ENCODE assay signal across 25 cellular contexts in the genomic region with DNA sequence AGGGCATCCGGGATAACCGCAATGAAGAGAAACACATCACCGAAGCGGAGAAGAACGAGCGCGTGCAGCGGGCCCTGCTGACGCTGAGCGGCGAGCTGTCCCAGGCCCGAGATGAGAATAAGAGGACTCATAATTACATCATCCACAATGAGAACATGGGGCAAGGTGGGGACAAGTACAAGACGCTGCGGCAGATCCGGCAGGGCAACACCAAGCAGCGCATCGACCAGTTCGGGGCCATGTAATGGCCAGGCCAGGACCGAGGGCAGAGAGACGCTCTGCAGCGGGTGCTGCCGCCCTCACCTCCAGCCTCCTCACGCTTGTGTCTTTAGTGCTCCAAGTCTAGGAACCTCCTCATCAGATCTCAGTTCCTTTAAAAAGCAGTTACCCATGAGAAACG.
DNase-seq lines count a peak whose midpoint lies in the region; ATAC-seq and TF ChIP-seq lines count a peak whose summit lies in the region.
"Had no signal": no experiment of that assay in that cellular context is flagged by ENCODE, and none has a peak within 500 bp of the region (broad histone marks: within the 10 kb centered on the region; RNA-seq: fewer than 3 reads in every experiment).

No MANE protein-coding gene starts in this region.

- no peaks in the 10 kb centered on the region for H3K9me3 Mint-ChIP-seq in effector memory CD8-positive, alpha-beta T cell

- TF ChIP-seq CTCF in PC-9 (conservative IDR thresholded peaks at IDR 0.05) = no peak
- TF ChIP-seq CTCF in testis (IDR thresholded peaks at IDR 0.05) = no peak
- TF ChIP-seq CTCF in smooth muscle cell (IDR thresholded peaks at IDR 0.05; ENCODE audit: borderline replicate concordance, insufficient read depth, poor library complexity, severe bottlenecking) = no peak

- H3K4me3 ChIP-seq in PC-9 (no peak overlapping the region), neuronal stem cell (ENCODE audit: low read length in 2 of 2) (no peak overlapping the region), testis (peak overlapping the region; percentile 15 to 25), smooth muscle cell (no peak overlapping the region)
- H3K4me3 ChIP-seq: BLaER1, GM12878 had no signal

- H2BK12ac ChIP-seq in neuronal stem cell (ENCODE audit: low read length) = no peak overlapping the region

- H3K14ac ChIP-seq in neuronal stem cell (ENCODE audit: low read length) = peak overlapping the region; percentile 21

- H2AFZ ChIP-seq in PC-9 (peak overlapping the region; percentile 11; the same call in 1 of the 2 replicates), neuronal stem cell (ENCODE audit: low read length) (no peak overlapping the region), smooth muscle cell (ENCODE audit: low read depth) (no peak overlapping the region)

- H3F3A ChIP-seq in PC-9 (ENCODE audit: insufficient read depth, low read depth) = no peaks in the 10 kb centered on the region
- H3F3A ChIP-seq in smooth muscle cell (ENCODE audit: low read depth) = no peaks in the 10 kb centered on the region

- H3K4ac ChIP-seq in neuronal stem cell (ENCODE audit: low read length) = no peak overlapping the region

- no peaks in the 10 kb centered on the region for H3K9me3 ChIP-seq in PC-9 (ENCODE audit: insufficient read depth, low read depth)
- no peaks in the 10 kb centered on the region for H3K9me3 ChIP-seq in neuronal stem cell (replicated peaks in 1 of 2; ENCODE audit: control insufficient read depth in 2 of 2, insufficient read depth in 1 of 2, low read depth in 1 of 2, low read length in 2 of 2)
- H3K9me3 ChIP-seq in testis = no peaks in the 10 kb centered on the region
- H3K9me3 ChIP-seq in smooth muscle cell (replicated peaks; ENCODE audit: low read depth) = no peaks in the 10 kb centered on the region
- H3K9me3 ChIP-seq: BE2C had no signal

- TF ChIP-seq POLR2A in testis (IDR thresholded peaks at IDR 0.05) = no peak

- POLR2A ChIA-PET in PC-9 (lab: Charles Lee; ENCODE audit: unreplicated experiment) = no interaction called here

- no peak overlapping the region for H2BK15ac ChIP-seq in neuronal stem cell (ENCODE audit: low read length)

- WGBS in neuronal stem cell (ENCODE audit: extremely low coverage in 2 of 2, insufficient read length in 2 of 2, insufficient replicate concordance in 1 of 2), 2 donors = no CpG with 5 or more reads among the region's 24 CpGs
- WGBS in testis, 2 donors = 74 to 77% methylated on average over 23 to 24 of the region's 24 CpGs
- WGBS in smooth muscle cell (ENCODE audit: low lambda C conversion rate) = 97% methylated on average over 24 of the region's 24 CpGs

- H3K79me2 ChIP-seq in PC-9 (ENCODE audit: low read depth) (no peaks in the 10 kb centered on the region), smooth muscle cell (ENCODE audit: low read depth) (no peaks in the 10 kb centered on the region)

- H3K4me1 ChIP-seq in PC-9 (replicated peaks; ENCODE audit: insufficient read depth) (no peaks in the 10 kb centered on the region), neuronal stem cell (ENCODE audit: control insufficient read depth in 2 of 2, insufficient read depth in 1 of 2, low read depth in 1 of 2, low read length in 2 of 2) (no peaks in the 10 kb centered on the region), testis (no peaks in the 10 kb centered on the region), smooth muscle cell (ENCODE audit: low read depth) (no peaks in the 10 kb centered on the region)

- no TSS peak for BruUV-seq in PC-9 (replicated peaks; lab: Mats Ljungman, UMichigan)

- no peaks in the 10 kb centered on the region for H3K4me1 Mint-ChIP-seq in effector memory CD8-positive, alpha-beta T cell (ENCODE audit: low read depth in 2 of 2)
- H3K4me1 Mint-ChIP-seq: CD14-positive monocyte; CD4-positive, alpha-beta memory T cell; CD4-positive, CD25-positive, alpha-beta regulatory T cell; CD8-positive, alpha-beta memory T cell had no signal

- H3K36me3 Mint-ChIP-seq in effector memory CD8-positive, alpha-beta T cell (ENCODE audit: insufficient read depth) = no peaks in the 10 kb centered on the region
- H3K36me3 Mint-ChIP-seq: CD14-positive monocyte; CD4-positive, alpha-beta memory T cell; CD4-positive, CD25-positive, alpha-beta regulatory T cell; CD8-positive, alpha-beta memory T cell had no signal

- H3K27ac Mint-ChIP-seq in effector memory CD8-positive, alpha-beta T cell = no peak overlapping the region
- H3K27ac Mint-ChIP-seq: CD4-positive, alpha-beta memory T cell; CD4-positive, CD25-positive, alpha-beta regulatory T cell; CD8-positive, alpha-beta memory T cell had no signal

- no peak overlapping the region for H3K27ac ChIP-seq in PC-9
- H3K27ac ChIP-seq in neuronal stem cell (replicated peaks; ENCODE audit: low read length) = no peak overlapping the region
- H3K27ac ChIP-seq in testis = no peak overlapping the region
- H3K27ac ChIP-seq in smooth muscle cell (ENCODE audit: low read depth) = no peak overlapping the region
- H3K27ac ChIP-seq: BLaER1 had no signal

- H3K4me2 ChIP-seq in PC-9 (no peak overlapping the region), neuronal stem cell (ENCODE audit: insufficient read depth, low read length, poor library complexity, severe bottlenecking) (no peak overlapping the region), smooth muscle cell (no peak overlapping the region)
- H3K4me2 ChIP-seq: BLaER1 had no signal

- no peaks in the 10 kb centered on the region for H4K20me1 ChIP-seq in PC-9 (ENCODE audit: insufficient read depth)
- H4K20me1 ChIP-seq in smooth muscle cell (ENCODE audit: low read depth) = no peaks in the 10 kb centered on the region
- H4K20me1 ChIP-seq: BLaER1 had no signal

- DNase-seq in PC-9 = no peak
- DNase-seq in neuronal stem cell (ENCODE audit: low spot score) = no peak
- DNase-seq in testis = no peak
- DNase-seq in smooth muscle cell (lab: John Stamatoyannopoulos, UW; ENCODE audit: unreplicated experiment) = no peak
- DNase-seq in effector memory CD8-positive, alpha-beta T cell = no peak
- no peak for DNase-seq in kidney tubule cell (ENCODE audit: low spot score)
- DNase-seq: 8988T; ACHN; BE2C; C1 segment of cervical spinal cord; CD4-positive, alpha-beta memory T cell; CD4-positive, CD25-positive, alpha-beta regulatory T cell; CD8-positive, alpha-beta memory T cell; COR-L47; DMS 273 treated with DMSO at 0.1 percent for 48 hours; DMS153; DMS53; DMS79; DND-41; EL; GDM1 had no signal

- H3K27me3 ChIP-seq in PC-9 (ENCODE audit: insufficient read depth, low read depth) (no peaks in the 10 kb centered on the region), neuronal stem cell (ENCODE audit: control insufficient read depth in 3 of 3, insufficient read depth in 3 of 3, low read depth in 1 of 3, low read length in 3 of 3) (no peaks in the 10 kb centered on the region), testis (no peaks in the 10 kb centered on the region), smooth muscle cell (ENCODE audit: low read depth) (no peaks in the 10 kb centered on the region)
- H3K27me3 ChIP-seq: BE2C, BLaER1 had no signal

- H3K27me3 Mint-ChIP-seq in effector memory CD8-positive, alpha-beta T cell = no peaks in the 10 kb centered on the region
- H3K27me3 Mint-ChIP-seq: CD4-positive, alpha-beta memory T cell; CD4-positive, CD25-positive, alpha-beta regulatory T cell; CD8-positive, alpha-beta memory T cell had no signal

- H4K8ac ChIP-seq in neuronal stem cell (ENCODE audit: low read depth, low read length) = no peak overlapping the region

- H3K9me2 ChIP-seq in PC-9 (ENCODE audit: insufficient read depth) = no peaks in the 10 kb centered on the region

- H3K79me1 ChIP-seq in neuronal stem cell (ENCODE audit: low read depth, low read length) = no peaks in the 10 kb centered on the region

- H3K9ac ChIP-seq in neuronal stem cell (ENCODE audit: low read depth, low read length, poor library complexity) = no peak overlapping the region
- H3K9ac ChIP-seq in smooth muscle cell (ENCODE audit: low read depth) = no peak overlapping the region
- H3K9ac ChIP-seq: BLaER1 had no signal

- CTCF ChIA-PET in PC-9 (lab: Charles Lee) = no interaction called here

- no peak overlapping the region for H2AK5ac ChIP-seq in neuronal stem cell (ENCODE audit: low read depth, low read length)

- H3K18ac ChIP-seq in neuronal stem cell (ENCODE audit: low read length) = peak overlapping the region; percentile 27

- H3K4me3 Mint-ChIP-seq in effector memory CD8-positive, alpha-beta T cell = no peak overlapping the region
- H3K4me3 Mint-ChIP-seq: CD14-positive monocyte; CD4-positive, alpha-beta memory T cell; CD4-positive, CD25-positive, alpha-beta regulatory T cell; CD8-positive, alpha-beta memory T cell had no signal

- intact Hi-C loops in PC-9 (cut with micrococcal nuclease; ENCODE audit: unreplicated experiment) (no loop called here), testis (cut with DNase I; ENCODE audit: low total_unique reads) (no loop called here)

- no peak for ATAC-seq in GM21423 (IDR thresholded peaks at IDR 0.05; ENCODE audit: unreplicated experiment)
- no peak for ATAC-seq in effector memory CD8-positive, alpha-beta T cell (replicated peaks)
- ATAC-seq: GM12878 had no signal

- no peak overlapping the region for H2BK5ac ChIP-seq in neuronal stem cell (ENCODE audit: low read length)

- no peak overlapping the region for H3K23ac ChIP-seq in neuronal stem cell (ENCODE audit: low read depth, low read length, poor library complexity)

- H2BK120ac ChIP-seq in neuronal stem cell (ENCODE audit: low read depth, low read length) = no peak overlapping the region

- H4K91ac ChIP-seq in neuronal stem cell (ENCODE audit: low read depth, low read length, poor library complexity) = no peak overlapping the region

- H3K36me3 ChIP-seq in PC-9 (ENCODE audit: low read depth) (no peaks in the 10 kb centered on the region), neuronal stem cell (replicated peaks in 1 of 2; ENCODE audit: control insufficient read depth in 2 of 2, insufficient read depth in 2 of 2, low read length in 2 of 2) (no peaks in the 10 kb centered on the region), testis (ENCODE audit: low read depth, missing control alignments) (no peaks in the 10 kb centered on the region), smooth muscle cell (ENCODE audit: low read depth) (no peaks in the 10 kb centered on the region)
- H3K36me3 ChIP-seq: BE2C, BLaER1 had no signal

Comparison
In these comparisons a context has a peak if more than half of its experiments do, and no peak if none do; other contexts are left out.
1. H3K4me3 ChIP-seq: peak in testis (2 of 2); none in PC-9 (single experiment), neuronal stem cell (0 of 2) and smooth muscle cell (single experiment).